14 cellular contexts compared by ENCODE assay signal in genomic region chr9:110655723-110656641, GRCh38. TPM values are rescaled to one million over a fixed set of nuclear protein-coding genes. Genes with fewer than 3 reads are reported as not detected.
DNase-seq lines count a peak whose midpoint lies in the region; ATAC-seq and TF ChIP-seq lines count a peak whose summit lies in the region.
"Had no signal": no experiment of that assay in that cellular context is flagged by ENCODE, and none has a peak within 500 bp of the region (broad histone marks: within the 10 kb centered on the region; RNA-seq: fewer than 3 reads in every experiment).

No MANE protein-coding gene starts in this region.

- TF ChIP-seq CTCF in brain microvascular endothelial cell (IDR thresholded peaks at IDR 0.05; ENCODE audit: low read depth, low read length, missing control alignments) (no peak), thoracic aorta (IDR thresholded peaks at IDR 0.05) (no peak)

- H3K27me3 ChIP-seq in brain microvascular endothelial cell (replicated peaks), result no peaks in the 10 kb centered on the region
- H3K27me3 ChIP-seq in thoracic aorta (replicated peaks; ENCODE audit: insufficient read depth), result no peaks in the 10 kb centered on the region
- no peaks in the 10 kb centered on the region for H3K27me3 ChIP-seq in HAP-1 (ENCODE audit: low read depth)

- no peaks in the 10 kb centered on the region for H3K9me3 ChIP-seq in thoracic aorta
- no peaks in the 10 kb centered on the region for H3K9me3 ChIP-seq in HAP-1

- H3K4me1 ChIP-seq in thoracic aorta (ENCODE audit: control insufficient read depth in 1 of 2, low read depth in 2 of 2), result peaks cover 8 to 40% of the 10 kb centered on the region in 2 donors
- no peaks in the 10 kb centered on the region for H3K4me1 ChIP-seq in HAP-1

- no peaks in the 10 kb centered on the region for H3K36me3 ChIP-seq in brain microvascular endothelial cell (replicated peaks)
- H3K36me3 ChIP-seq in thoracic aorta, result no peaks in the 10 kb centered on the region
- H3K36me3 ChIP-seq in HAP-1 (replicated peaks), result no peaks in the 10 kb centered on the region

- H3K27ac ChIP-seq in brain microvascular endothelial cell, result peak overlapping the region; percentile 46
- peak overlapping the region; percentile 54 to 68 for H3K27ac ChIP-seq in thoracic aorta

- ATAC-seq in thoracic aorta (ENCODE audit: insufficient number of reproducible peaks, low FRiP score, low read depth) (peak; percentile 87), GM18858 (IDR thresholded peaks at IDR 0.05; ENCODE audit: unreplicated experiment) (no peak), HG03039 (IDR thresholded peaks at IDR 0.05; ENCODE audit: unreplicated experiment) (no peak)
- ATAC-seq: stimulated activated memory B cell treated with anti-CD40 and anti-IgM and Interleukin-4, amounts not matched to agents 10 μg/mL and 1 μg/mL and 100 μg/mL, for 72 hours had no signal

- in situ Hi-C loops in brain microvascular endothelial cell (cut with HindIII; ENCODE audit: low pct_ligation_motif_present, low sequenced_read_pairs), result no loop called here
- in situ Hi-C loops in HAP-1 (cut with MboI; ENCODE audit: low sequenced_read_pairs), result no loop called here

- no peak overlapping the region for H3K4me3 ChIP-seq in brain microvascular endothelial cell (ENCODE audit: low read depth, low read length)
- H3K4me3 ChIP-seq in thoracic aorta, result peak overlapping the region; percentile 27
- no peak overlapping the region for H3K4me3 ChIP-seq in HAP-1

- DNase-seq in HCEC 1CT (peak; percentile 93), brain microvascular endothelial cell (peak; percentile 14), iris pigment epithelial cell (ENCODE audit: low read depth) (peak; percentile 87), thoracic aorta (ENCODE audit: low spot score) (peak; percentile 5), inferior parietal cortex (ENCODE audit: extremely low spot score) (no peak), HAP-1 (ENCODE audit: low spot score in 2 of 2) (no peak)
- DNase-seq: NCI-H1092 treated with DMSO at 0.1 percent for 48 hours; NCI-H446 treated with DMSO at 0.1 percent for 48 hours; nephron progenitor cell; SHP77 treated with DMSO at 0.1 percent for 48 hours; stimulated activated CD4-positive, alpha-beta T cell treated with anti-CD3 and anti-CD28 coated beads, Interleukin-1b, Interleukin-23, amount 100 ng/mL, for 48 hours had no signal

RNA-seq across cellular contexts. Expression of gene MUSK, which starts 12.6 kb away (rescaled TPM):
- under 1 TPM in 1 of 2 donors, not detected in 1; 0.71 TPM for total RNA-seq in thoracic aorta

Comparison
In these comparisons a context has a peak if more than half of its experiments do, and no peak if none do; other contexts are left out.
1. DNase-seq: peak in HCEC 1CT (single experiment), brain microvascular endothelial cell (single experiment), iris pigment epithelial cell (single experiment) and thoracic aorta (single experiment); none in inferior parietal cortex (single experiment) and HAP-1 (0 of 2).